25 cellular contexts compared by ENCODE assay signal in genomic region chr7:105512926-105513526, GRCh38. TPM values are rescaled to one million over a fixed set of nuclear protein-coding genes. Genes with fewer than 3 reads are reported as not detected.
DNase-seq lines count a peak whose midpoint lies in the region; ATAC-seq and TF ChIP-seq lines count a peak whose summit lies in the region.
"Had no signal": no experiment of that assay in that cellular context is flagged by ENCODE, and none has a peak within 500 bp of the region (broad histone marks: within the 10 kb centered on the region; RNA-seq: fewer than 3 reads in every experiment).

No MANE protein-coding gene starts in this region.

- H3K27ac ChIP-seq in breast epithelium: no peak overlapping the region
- no peak overlapping the region for H3K27ac ChIP-seq in H9 (ENCODE audit: insufficient read length, low read depth, low read length)
- H3K27ac ChIP-seq: coronary artery, esophagus squamous epithelium, gastrocnemius medialis, skin epidermis, tibial artery had no signal

- no peak overlapping the region for H3K4me2 ChIP-seq in H9 (ENCODE audit: insufficient read depth, insufficient read length, low read length)

- TF ChIP-seq CTCF in MCF 10A (IDR thresholded peaks at IDR 0.05; ENCODE audit: unreplicated experiment): no peak
- no peak for TF ChIP-seq CTCF in breast epithelium (IDR thresholded peaks at IDR 0.05)
- TF ChIP-seq CTCF in H9 (conservative IDR thresholded peaks at IDR 0.05): no peak

- no peaks in the 10 kb centered on the region for H3K27me3 Mint-ChIP-seq in MCF 10A (ENCODE audit: insufficient read depth, unreplicated experiment)
- H3K27me3 Mint-ChIP-seq in H9 (ENCODE audit: low read depth): no peaks in the 10 kb centered on the region
- H3K27me3 Mint-ChIP-seq in activated naive CD8-positive, alpha-beta T cell treated with anti-CD3 and anti-CD28 coated beads for 36 hours: no peaks in the 10 kb centered on the region
- H3K27me3 Mint-ChIP-seq in stimulated activated naive B cell treated with anti-CD40 and anti-IgM and Interleukin-4, amounts not matched to agents 10 μg/mL and 1 μg/mL and 100 μg/mL, for 72 hours: no peaks in the 10 kb centered on the region
- H3K27me3 Mint-ChIP-seq: activated CD4-positive, alpha-beta T cell treated with anti-CD3 and anti-CD28 coated beads, Interleukin-2, amount 10 ng/mL, durations not matched to agents 7 days and 5 days had no signal

- H3K9me3 Mint-ChIP-seq in MCF 10A (ENCODE audit: unreplicated experiment): no peaks in the 10 kb centered on the region
- H3K9me3 Mint-ChIP-seq in H9: no peaks in the 10 kb centered on the region; a peak in 1 of 5 replicates
- H3K9me3 Mint-ChIP-seq in activated naive CD8-positive, alpha-beta T cell treated with anti-CD3 and anti-CD28 coated beads for 36 hours: no peaks in the 10 kb centered on the region
- peaks cover 0 to 2% of the 10 kb centered on the region in 2 donors for H3K9me3 Mint-ChIP-seq in stimulated activated naive B cell treated with anti-CD40 and anti-IgM and Interleukin-4, amounts not matched to agents 10 μg/mL and 1 μg/mL and 100 μg/mL, for 72 hours
- H3K9me3 Mint-ChIP-seq: activated CD4-positive, alpha-beta T cell treated with anti-CD3 and anti-CD28 coated beads, Interleukin-2, amount 10 ng/mL, durations not matched to agents 7 days and 5 days; activated T-cell treated with anti-CD3 and anti-CD28 coated beads, Interleukin-2, amount 50 U/mL, for 4 hours had no signal

- H4K91ac ChIP-seq in H9 (ENCODE audit: insufficient read length, low read depth, low read length): no peak overlapping the region

- no TSS peak for BruUV-seq in MCF 10A (replicated peaks; lab: Mats Ljungman, UMichigan)

- no peak overlapping the region for H3T11ph ChIP-seq in H9 (ENCODE audit: low read length)

- H2BK20ac ChIP-seq in H9 (ENCODE audit: low read depth, low read length, poor library complexity, severe bottlenecking): no peak overlapping the region

- H3K9ac ChIP-seq in H9 (ENCODE audit: extremely low read depth, insufficient read length, low read length): no peak overlapping the region

- ATAC-seq in stimulated activated naive B cell treated with anti-CD40 and anti-IgM and Interleukin-4, amounts not matched to agents 10 μg/mL and 1 μg/mL and 100 μg/mL, for 72 hours (replicated peaks): no peak
- ATAC-seq: activated T-cell treated with anti-CD3 and anti-CD28 coated beads, Interleukin-2, amount 50 U/mL, for 4 hours; gastrocnemius medialis; mucosa of descending colon had no signal

- H3K56ac ChIP-seq in H9 (ENCODE audit: insufficient read length, low read depth, low read length): no peak overlapping the region

- no peak overlapping the region for H2BK120ac ChIP-seq in H9 (ENCODE audit: low read depth, low read length, poor library complexity, severe bottlenecking)

- no peak overlapping the region for H2BK5ac ChIP-seq in H9 (ENCODE audit: insufficient read length, low read length)

- intact Hi-C loops in MCF 10A (cut with micrococcal nuclease): no loop called here
- intact Hi-C loops in breast epithelium (cut with DNase I; ENCODE audit: low total_unique reads): no loop called here

- no peaks in the 10 kb centered on the region for H3K23me2 ChIP-seq in H9 (ENCODE audit: insufficient read length, low read depth, low read length, poor library complexity, severe bottlenecking)

- H4K8ac ChIP-seq in H9 (replicated peaks; ENCODE audit: insufficient read length, low read depth, low read length): no peak overlapping the region

- H3K27me3 ChIP-seq in breast epithelium: no peaks in the 10 kb centered on the region
- H3K27me3 ChIP-seq in H9 (ENCODE audit: insufficient read depth, low read length): no peaks in the 10 kb centered on the region
- H3K27me3 ChIP-seq: esophagus squamous epithelium, gastrocnemius medialis, tibial artery had no signal

- no peak overlapping the region for H3K4ac ChIP-seq in H9 (ENCODE audit: low read depth, low read length)

- H2BK12ac ChIP-seq in H9 (ENCODE audit: insufficient read length, low read depth, low read length): no peak overlapping the region

- H3K79me1 ChIP-seq in H9 (ENCODE audit: insufficient read depth, low read depth, low read length, poor library complexity, severe bottlenecking): peaks cover 17% of the 10 kb centered on the region

- H2BK15ac ChIP-seq in H9 (ENCODE audit: low read depth, low read length): no peak overlapping the region

- H3K4me1 ChIP-seq in breast epithelium: no peaks in the 10 kb centered on the region
- H3K4me1 ChIP-seq in H9 (ENCODE audit: insufficient read depth, low read length): no peaks in the 10 kb centered on the region
- H3K4me1 ChIP-seq: esophagus squamous epithelium, tibial artery had no signal

- CTCF ChIA-PET in MCF 10A (lab: Yijun Ruan, JAX): no interaction called here

- H2AFZ ChIP-seq in H9 (ENCODE audit: low read length): no peak overlapping the region

- H3K36me3 ChIP-seq in breast epithelium: no peaks in the 10 kb centered on the region

- WGBS in H9 (ENCODE audit: extremely low coverage, insufficient read length, low lambda C conversion rate): no CpG with 5 or more reads among the region's 4 CpGs

- no peaks in the 10 kb centered on the region for H4K20me1 ChIP-seq in H9 (ENCODE audit: control insufficient read depth, insufficient read depth, insufficient read length)

- no peak overlapping the region for H3K4me3 ChIP-seq in breast epithelium
- H3K4me3 ChIP-seq: coronary artery, esophagus squamous epithelium, gastrocnemius medialis, mucosa of descending colon, skin epidermis, tibial artery had no signal

- peak overlapping the region; percentile 63 for H3K27ac Mint-ChIP-seq in MCF 10A (ENCODE audit: low read depth, unreplicated experiment)
- peak overlapping the region; percentile 20 to 58 (median 57); a peak in 5 of 7 replicates for H3K27ac Mint-ChIP-seq in H9
- peak overlapping the region; percentile 55 for H3K27ac Mint-ChIP-seq in activated naive CD8-positive, alpha-beta T cell treated with anti-CD3 and anti-CD28 coated beads for 36 hours
- H3K27ac Mint-ChIP-seq in stimulated activated naive B cell treated with anti-CD40 and anti-IgM and Interleukin-4, amounts not matched to agents 10 μg/mL and 1 μg/mL and 100 μg/mL, for 72 hours: peak overlapping the region; percentile 11

- H3K79me2 ChIP-seq in H9 (ENCODE audit: insufficient read depth, low read length): peaks cover 30% of the 10 kb centered on the region

- no peak overlapping the region for H3K14ac ChIP-seq in H9 (ENCODE audit: insufficient read depth, low read length)

- TF ChIP-seq POLR2A in breast epithelium (IDR thresholded peaks at IDR 0.05): no peak

- H3K23ac ChIP-seq in H9 (ENCODE audit: insufficient read length, low read depth, low read length): no peak overlapping the region

- peaks cover 9% of the 10 kb centered on the region for H3K4me1 Mint-ChIP-seq in MCF 10A (ENCODE audit: insufficient read depth, unreplicated experiment)
- H3K4me1 Mint-ChIP-seq in H9: peaks cover 0 to 7% of the 10 kb centered on the region in 2 experiments; a peak in 1 of 4 replicates
- H3K4me1 Mint-ChIP-seq in activated naive CD8-positive, alpha-beta T cell treated with anti-CD3 and anti-CD28 coated beads for 36 hours: peaks cover 26% of the 10 kb centered on the region
- peaks cover 15 to 20% of the 10 kb centered on the region in 2 donors for H3K4me1 Mint-ChIP-seq in stimulated activated naive B cell treated with anti-CD40 and anti-IgM and Interleukin-4, amounts not matched to agents 10 μg/mL and 1 μg/mL and 100 μg/mL, for 72 hours
- H3K4me1 Mint-ChIP-seq: neural crest cell had no signal

- no peak overlapping the region for H3K18ac ChIP-seq in H9 (ENCODE audit: insufficient read length, low read depth, low read length)

- H3K4me3 Mint-ChIP-seq in MCF 10A (ENCODE audit: unreplicated experiment): no peak overlapping the region
- H3K4me3 Mint-ChIP-seq in H9: no peak overlapping the region
- H3K4me3 Mint-ChIP-seq in activated naive CD8-positive, alpha-beta T cell treated with anti-CD3 and anti-CD28 coated beads for 36 hours: no peak overlapping the region
- H3K4me3 Mint-ChIP-seq in stimulated activated naive B cell treated with anti-CD40 and anti-IgM and Interleukin-4, amounts not matched to agents 10 μg/mL and 1 μg/mL and 100 μg/mL, for 72 hours: no peak overlapping the region
- H3K4me3 Mint-ChIP-seq: activated CD4-positive, alpha-beta T cell treated with anti-CD3 and anti-CD28 coated beads, Interleukin-2, amount 10 ng/mL, durations not matched to agents 7 days and 5 days; activated T-cell treated with anti-CD3 and anti-CD28 coated beads, Interleukin-2, amount 50 U/mL, for 4 hours; neural crest cell had no signal

- no peak for DNase-seq in MCF 10A (ENCODE audit: unreplicated experiment)
- DNase-seq in breast epithelium (ENCODE audit: low spot score in 2 of 2): no peak
- DNase-seq in H9: no peak
- DNase-seq in activated naive CD8-positive, alpha-beta T cell treated with anti-CD3 and anti-CD28 coated beads for 36 hours: no peak
- DNase-seq in stimulated activated naive B cell treated with anti-CD40 and anti-IgM and Interleukin-4, amounts not matched to agents 10 μg/mL and 1 μg/mL and 100 μg/mL, for 72 hours: no peak
- no peak for DNase-seq in pons (ENCODE audit: low spot score)
- DNase-seq in cerebellar cortex (ENCODE audit: low spot score): no peak
- DNase-seq: activated CD4-positive, alpha-beta T cell treated with anti-CD3 and anti-CD28 coated beads, Interleukin-2, amount 10 ng/mL, durations not matched to agents 7 days and 5 days; activated T-cell treated with anti-CD3 and anti-CD28 coated beads, Interleukin-2, amount 50 U/mL, for 4 hours; DMS79 treated with DMSO at 0.1 percent for 48 hours; esophagus squamous epithelium; gastrocnemius medialis; hypothalamus; KG1; mucosa of descending colon; NCI-H1092 treated with DMSO at 0.1 percent for 48 hours; NCI-H1930; NCI-H345; SHP77; stimulated activated CD4-positive, alpha-beta T cell treated with anti-CD3 and anti-CD28 coated beads, Interleukin-2, amount 100 ng/mL, for 24 hours; stimulated activated naive CD4-positive, alpha-beta T cell treated with Interleukin-2 at 50 U/mL for 16 hours; tibial artery had no signal

- POLR2A ChIA-PET in MCF 10A (lab: Yijun Ruan, JAX): no interaction called here

- peaks cover 37% of the 10 kb centered on the region for H3K36me3 Mint-ChIP-seq in MCF 10A (ENCODE audit: insufficient read depth, unreplicated experiment)
- H3K36me3 Mint-ChIP-seq in H9 (ENCODE audit: insufficient read depth in 1 of 3, low read depth in 3 of 3): peaks cover 36 to 42% (median 41%) of the 10 kb centered on the region in 3 experiments
- H3K36me3 Mint-ChIP-seq in activated naive CD8-positive, alpha-beta T cell treated with anti-CD3 and anti-CD28 coated beads for 36 hours: peaks cover 32% of the 10 kb centered on the region
- H3K36me3 Mint-ChIP-seq in stimulated activated naive B cell treated with anti-CD40 and anti-IgM and Interleukin-4, amounts not matched to agents 10 μg/mL and 1 μg/mL and 100 μg/mL, for 72 hours: peaks cover 31 to 42% of the 10 kb centered on the region in 2 donors

- H3K9me3 ChIP-seq in breast epithelium (no peaks in the 10 kb centered on the region), H9 (ENCODE audit: control insufficient read depth, low read depth, low read length) (no peaks in the 10 kb centered on the region)
- H3K9me3 ChIP-seq: esophagus squamous epithelium, gastrocnemius medialis, mucosa of descending colon, tibial artery had no signal

- H4K5ac ChIP-seq in H9 (ENCODE audit: insufficient read length, low read depth, low read length): no peak overlapping the region

- H2AK5ac ChIP-seq in H9 (ENCODE audit: insufficient read length, low read length): no peak overlapping the region

RNA-seq across cellular contexts. Expression of gene PUS7, which starts 9.0 kb away (rescaled TPM):
- total RNA-seq in MCF 10A (2022) (24.3 and 29.7 TPM in 2 replicates), breast epithelium (10 to 100 TPM; 18.9 to 23.6 (median 19.5) TPM), H9 (2021) (49.7 and 54.3 TPM in 2 replicates)
- 10 to 100 TPM; 42.1 to 42.6 TPM for total RNA-seq in activated naive CD8-positive, alpha-beta T cell treated with anti-CD3 and anti-CD28 coated beads for 36 hours

RNA-seq across cellular contexts. Expression of gene RINT1, which starts 19.0 kb away (rescaled TPM):
- 26.9 and 29.2 TPM in 2 replicates for total RNA-seq in MCF 10A (2022)
- 10 to 100 TPM; 15.7 to 19.9 (median 17.7) TPM for total RNA-seq in breast epithelium
- 20.8 and 21.5 TPM in 2 replicates for total RNA-seq in H9 (2021)
- total RNA-seq in activated naive CD8-positive, alpha-beta T cell treated with anti-CD3 and anti-CD28 coated beads for 36 hours: 10 to 100 TPM; 29.7 to 31.2 TPM

Comparison
In these comparisons a context has a peak if more than half of its experiments do, and no peak if none do; other contexts are left out.
1. H3K27ac Mint-ChIP-seq: peak in every context shown above with its lines; median percentile 63 in MCF 10A; 57 in H9; 55 in activated naive CD8-positive, alpha-beta T cell treated with anti-CD3 and anti-CD28 coated beads for 36 hours; 11 in stimulated activated naive B cell treated with anti-CD40 and anti-IgM and Interleukin-4, amounts not matched to agents 10 μg/mL and 1 μg/mL and 100 μg/mL, for 72 hours.